In the genomic region with DNA sequence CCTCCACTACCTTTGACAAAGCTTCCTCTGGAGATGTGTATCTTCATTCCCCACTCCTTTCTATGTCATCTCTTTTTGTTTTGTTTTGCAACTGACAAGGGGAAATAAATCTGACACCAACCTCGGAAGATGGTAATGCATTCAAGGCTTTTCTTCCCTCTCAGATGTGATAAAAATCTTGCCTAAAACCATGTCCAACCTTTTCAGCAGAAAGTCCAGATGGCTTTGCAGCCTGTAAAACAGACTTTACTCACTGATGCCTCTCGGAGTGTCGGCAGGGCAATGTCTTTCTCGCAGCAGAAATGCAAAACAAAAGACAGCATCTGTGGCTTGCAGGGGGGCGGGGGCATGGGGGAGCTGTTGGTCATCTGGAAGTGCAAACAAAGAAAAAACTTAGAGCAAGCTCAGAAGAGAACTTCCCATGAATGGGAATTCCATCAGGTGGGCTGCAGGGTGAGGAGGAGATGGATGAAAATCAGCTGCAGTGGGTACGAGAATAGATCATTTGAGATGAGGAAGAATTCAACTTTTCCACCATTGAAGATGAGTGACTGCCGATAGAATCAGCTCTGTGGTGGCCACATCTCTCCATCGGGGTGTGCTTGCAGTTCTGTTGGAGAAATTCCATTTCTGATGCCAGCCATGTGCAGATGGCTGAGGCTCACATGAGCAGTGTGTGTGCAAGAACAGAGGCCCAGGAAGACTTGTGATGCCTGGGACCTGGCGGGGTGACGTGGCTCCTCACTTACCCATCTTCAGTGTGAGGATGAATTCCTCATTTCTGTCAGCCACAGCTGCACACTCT, we compare ENCODE assay signal across 17 cellular contexts.
DNase-seq lines count a peak whose midpoint lies in the region; ATAC-seq and TF ChIP-seq lines count a peak whose summit lies in the region.
"Had no signal": no experiment of that assay in that cellular context is flagged by ENCODE, and none has a peak within 500 bp of the region (broad histone marks: within the 10 kb centered on the region; RNA-seq: fewer than 3 reads in every experiment).

No MANE protein-coding gene starts in this region.

- no peaks in the 10 kb centered on the region for H3K9me2 ChIP-seq in hepatocyte (replicated peaks; ENCODE audit: insufficient read depth)

- peak overlapping the region; percentile 56 for H2BK120ac ChIP-seq in neuronal stem cell (ENCODE audit: low read depth, low read length)

- H3K23ac ChIP-seq in neuronal stem cell (ENCODE audit: low read depth, low read length, poor library complexity) = peak overlapping the region; percentile 16

- H3K9me3 ChIP-seq in BE2C (no peaks in the 10 kb centered on the region), hepatocyte (ENCODE audit: low read depth) (no peaks in the 10 kb centered on the region), neuronal stem cell (replicated peaks in 1 of 2; ENCODE audit: control insufficient read depth in 2 of 2, insufficient read depth in 1 of 2, low read depth in 1 of 2, low read length in 2 of 2) (no peaks in the 10 kb centered on the region)

- H3K9ac ChIP-seq in neuronal stem cell (ENCODE audit: low read depth, low read length, poor library complexity) = no peak overlapping the region

- H4K20me1 ChIP-seq in hepatocyte (ENCODE audit: insufficient read depth, poor library complexity, severe bottlenecking) = no peaks in the 10 kb centered on the region

- intact Hi-C loops in natural killer cell (cut with micrococcal nuclease) = no loop called here

- H3K4me3 ChIP-seq in BE2C (ENCODE audit: low read depth, low read length) (peak overlapping the region; percentile 35), hepatocyte (no peak overlapping the region), neuronal stem cell (ENCODE audit: low read length in 2 of 2) (no peak overlapping the region)
- H3K4me3 ChIP-seq: GM12878, lung had no signal

- H2BK15ac ChIP-seq in neuronal stem cell (ENCODE audit: low read length) = peak overlapping the region; percentile 28

- H3K36me3 ChIP-seq in BE2C = no peaks in the 10 kb centered on the region
- H3K36me3 ChIP-seq in hepatocyte (replicated peaks; ENCODE audit: insufficient read depth, low read depth) = no peaks in the 10 kb centered on the region
- no peaks in the 10 kb centered on the region for H3K36me3 ChIP-seq in neuronal stem cell (replicated peaks in 1 of 2; ENCODE audit: control insufficient read depth in 2 of 2, insufficient read depth in 2 of 2, low read length in 2 of 2)

- peak overlapping the region; percentile 41 for H4K91ac ChIP-seq in neuronal stem cell (ENCODE audit: low read depth, low read length, poor library complexity)

- H2BK12ac ChIP-seq in neuronal stem cell (ENCODE audit: low read length) = peak overlapping the region; percentile 43

- no peak overlapping the region for H3K14ac ChIP-seq in neuronal stem cell (ENCODE audit: low read length)

- 47% methylated on average over 10 of the region's 10 CpGs for WGBS in hepatocyte (ENCODE audit: low lambda C conversion rate, missing lambda C conversion rate)
- WGBS in neuronal stem cell (ENCODE audit: extremely low coverage in 2 of 2, insufficient read length in 2 of 2, insufficient replicate concordance in 1 of 2), 2 donors = no CpG with 5 or more reads among the region's 10 CpGs

- H3K27ac Mint-ChIP-seq in natural killer cell = no peak overlapping the region
- H3K27ac Mint-ChIP-seq: dendritic cell treated with granulocyte-macrophage colony-stimulating factor and Interleukin-4, amounts not matched to agents 40 ng/mL and 50 ng/mL, for 4 days; T-helper 1 cell treated with Interleukin-12 subunit alpha and Interleukin-12 subunit beta and Interleukin-4 antibody, amounts not matched to agents 30 μg/mL and 1 μg/mL, for 36 hours had no signal

- H3K4me3 Mint-ChIP-seq in natural killer cell = no peak overlapping the region
- H3K4me3 Mint-ChIP-seq: dendritic cell treated with granulocyte-macrophage colony-stimulating factor and Interleukin-4, amounts not matched to agents 40 ng/mL and 50 ng/mL, for 4 days; T-helper 1 cell treated with Interleukin-12 subunit alpha and Interleukin-12 subunit beta and Interleukin-4 antibody, amounts not matched to agents 30 μg/mL and 1 μg/mL, for 36 hours had no signal

- H4K8ac ChIP-seq in neuronal stem cell (ENCODE audit: low read depth, low read length) = no peak overlapping the region

- H2BK5ac ChIP-seq in neuronal stem cell (ENCODE audit: low read length) = peak overlapping the region; percentile 62

- H3K27ac ChIP-seq in hepatocyte = no peak overlapping the region
- peak overlapping the region; percentile 58 for H3K27ac ChIP-seq in neuronal stem cell (replicated peaks; ENCODE audit: low read length)
- H3K27ac ChIP-seq: RWPE1 had no signal

- H3K36me3 Mint-ChIP-seq in natural killer cell = no peaks in the 10 kb centered on the region

- peak overlapping the region; percentile 6 for H2AK5ac ChIP-seq in neuronal stem cell (ENCODE audit: low read depth, low read length)

- ATAC-seq in GM19395 (IDR thresholded peaks at IDR 0.05; ENCODE audit: unreplicated experiment) (no peak), natural killer cell (no peak), omental fat pad (ENCODE audit: low FRiP score) (no peak), HG02973 (IDR thresholded peaks at IDR 0.05; ENCODE audit: unreplicated experiment) (no peak)
- ATAC-seq: GM12878 had no signal

- H3K79me1 ChIP-seq in neuronal stem cell (ENCODE audit: low read depth, low read length) = no peaks in the 10 kb centered on the region

- peak overlapping the region; percentile 74 for H3K18ac ChIP-seq in neuronal stem cell (ENCODE audit: low read length)

- peak overlapping the region; percentile 19 for H3K4me2 ChIP-seq in hepatocyte
- H3K4me2 ChIP-seq in neuronal stem cell (ENCODE audit: insufficient read depth, low read length, poor library complexity, severe bottlenecking) = peak overlapping the region; percentile 35

- no peaks in the 10 kb centered on the region for H3K9me3 Mint-ChIP-seq in natural killer cell
- H3K9me3 Mint-ChIP-seq: dendritic cell treated with granulocyte-macrophage colony-stimulating factor and Interleukin-4, amounts not matched to agents 40 ng/mL and 50 ng/mL, for 4 days; T-helper 1 cell treated with Interleukin-12 subunit alpha and Interleukin-12 subunit beta and Interleukin-4 antibody, amounts not matched to agents 30 μg/mL and 1 μg/mL, for 36 hours had no signal

- H3K27me3 ChIP-seq in BE2C (no peaks in the 10 kb centered on the region), hepatocyte (peaks cover 6% of the 10 kb centered on the region), neuronal stem cell (ENCODE audit: control insufficient read depth in 3 of 3, insufficient read depth in 3 of 3, low read depth in 1 of 3, low read length in 3 of 3) (peaks cover 0 to 10% (median 0%) of the 10 kb centered on the region in 3 experiments)

- no peaks in the 10 kb centered on the region for H3K4me1 Mint-ChIP-seq in natural killer cell

- H3K27me3 Mint-ChIP-seq in natural killer cell (ENCODE audit: low read depth in 2 of 2) = peaks cover 0 to 18% of the 10 kb centered on the region in 2 donors

- no peaks in the 10 kb centered on the region for H3K79me2 ChIP-seq in hepatocyte

- no peak overlapping the region for H3K4ac ChIP-seq in neuronal stem cell (ENCODE audit: low read length)

- DNase-seq in BE2C (peak; percentile 70), SK-N-DZ (ENCODE audit: low spot score) (peak; percentile 94), hepatocyte (ENCODE audit: low spot score) (no peak), neuronal stem cell (ENCODE audit: low spot score) (no peak), natural killer cell (no peak), omental fat pad (ENCODE audit: low spot score) (no peak)
- DNase-seq: activated CD8-positive, alpha-beta memory T cell treated with anti-CD3 and anti-CD28 coated beads, Interleukin-2, amount 50 U/mL, for 4 hours; activated naive CD4-positive, alpha-beta T cell treated with Interleukin-2 at 50 U/mL for 16 hours; IMR-90; stimulated activated naive CD4-positive, alpha-beta T cell treated with Interleukin-2 at 50 U/mL for 16 hours had no signal

- H2AFZ ChIP-seq in hepatocyte (no peak overlapping the region), neuronal stem cell (ENCODE audit: low read length) (peak overlapping the region; percentile 64)

- H3K4me1 ChIP-seq in BE2C = peaks cover 27% of the 10 kb centered on the region
- no peaks in the 10 kb centered on the region for H3K4me1 ChIP-seq in hepatocyte (ENCODE audit: insufficient read depth)
- H3K4me1 ChIP-seq in neuronal stem cell (ENCODE audit: control insufficient read depth in 2 of 2, insufficient read depth in 1 of 2, low read depth in 1 of 2, low read length in 2 of 2) = peaks cover 9 to 30% of the 10 kb centered on the region in 2 donors

- TF ChIP-seq CTCF in BE2C (IDR thresholded peaks at IDR 0.05; ENCODE audit: low read depth, low read length) (peak; percentile 29; the same call in 1 of the 2 replicates), hepatocyte (IDR thresholded peaks at IDR 0.05; ENCODE audit: poor library complexity) (no peak), natural killer cell (IDR thresholded peaks at IDR 0.05) (no peak), omental fat pad (IDR thresholded peaks at IDR 0.05) (no peak)

Comparison
In these comparisons a context has a peak if more than half of its experiments do, and no peak if none do; other contexts are left out.
1. DNase-seq: peak in BE2C (single experiment) and SK-N-DZ (single experiment); none in hepatocyte (single experiment), neuronal stem cell (single experiment), natural killer cell (single experiment) and omental fat pad (single experiment).